Comparison of ENCODE assay signal across 17 cellular contexts in the genomic region with DNA sequence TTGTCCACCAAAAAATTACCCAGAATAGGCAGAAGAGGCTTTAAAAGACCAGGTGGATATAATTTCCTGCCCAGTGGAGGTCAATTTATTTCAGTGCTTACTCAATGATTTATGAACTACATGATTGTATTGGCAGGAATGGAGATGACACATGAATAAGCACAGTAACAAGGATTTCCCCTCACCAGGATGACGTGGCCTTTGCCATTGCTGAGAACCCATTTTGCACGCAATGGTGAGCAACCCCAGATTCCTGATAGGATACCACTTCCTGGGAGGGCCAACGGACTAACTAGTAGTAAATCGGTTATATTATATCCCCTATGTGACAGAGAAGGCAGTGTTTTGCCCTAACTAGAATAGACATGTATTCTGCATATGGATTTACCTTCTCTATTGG. TPM values are rescaled to one million over a fixed set of nuclear protein-coding genes. Genes with fewer than 3 reads are reported as not detected.
DNase-seq lines count a peak whose midpoint lies in the region; ATAC-seq, FAIRE-seq and TF ChIP-seq lines count a peak whose summit lies in the region.
"Had no signal": no experiment of that assay in that cellular context is flagged by ENCODE, and none has a peak within 500 bp of the region (broad histone marks: within the 10 kb centered on the region; RNA-seq: fewer than 3 reads in every experiment).

No MANE protein-coding gene starts in this region.

- peaks cover 9% of the 10 kb centered on the region for H3K4me1 Mint-ChIP-seq in chondrocyte (ENCODE audit: low read depth)
- H3K4me1 Mint-ChIP-seq: natural killer cell had no signal

- no peak overlapping the region for H3K27ac Mint-ChIP-seq in chondrocyte (ENCODE audit: unreplicated experiment)
- H3K27ac Mint-ChIP-seq: natural killer cell had no signal

- no peak overlapping the region for H2AFZ ChIP-seq in HepG2 (ENCODE audit: low read length)

- no peak for FAIRE-seq in HepG2 (lab: Jason Lieb, UNC)
- FAIRE-seq: GM18507 had no signal

- no peak for TF ChIP-seq CTCF in HepG2 (CRISPR knock-in tag; IDR thresholded peaks at IDR 0.05)
- TF ChIP-seq CTCF in right lobe of liver (IDR thresholded peaks at IDR 0.05), result no peak
- TF ChIP-seq CTCF in fibroblast of the aortic adventitia (IDR thresholded peaks at IDR 0.05; ENCODE audit: insufficient read depth, low read length), result no peak
- TF ChIP-seq CTCF in chondrocyte (IDR thresholded peaks at IDR 0.05), result no peak

- TF ChIP-seq RAD21 in HepG2 (CRISPR knock-in tag; IDR thresholded peaks at IDR 0.05), result no peak

- H3K36me3 Mint-ChIP-seq in chondrocyte (ENCODE audit: low read depth), result no peaks in the 10 kb centered on the region
- H3K36me3 Mint-ChIP-seq: natural killer cell had no signal

- H3K9ac ChIP-seq in HepG2 (ENCODE audit: insufficient read depth, low read depth, low read length), result no peak overlapping the region

- no peaks in the 10 kb centered on the region for H3K79me2 ChIP-seq in HepG2 (ENCODE audit: insufficient read depth, low read length)

- CTCF ChIA-PET in HepG2 (lab: Yijun Ruan, JAX; ENCODE audit: low intra/inter-chr PET ratio, low total read pairs), result no interaction called here

- POLR2A ChIA-PET in HepG2 (lab: Yijun Ruan, JAX), result no interaction called here

- H3K4me1 ChIP-seq in HepG2 (ENCODE audit: insufficient read depth, low read length) (no peaks in the 10 kb centered on the region), right lobe of liver (no peaks in the 10 kb centered on the region), HAP-1 (no peaks in the 10 kb centered on the region)
- H3K4me1 ChIP-seq: ascending aorta, thyroid gland had no signal

- H3K4me3 Mint-ChIP-seq in chondrocyte (ENCODE audit: unreplicated experiment), result no peak overlapping the region
- H3K4me3 Mint-ChIP-seq: natural killer cell had no signal

- TF ChIP-seq POLR2A in HepG2 (IDR thresholded peaks at IDR 0.05; ENCODE audit: insufficient read depth in 1 of 2, low read depth in 2 of 2, low read length in 2 of 2) (no peak), right lobe of liver (IDR thresholded peaks at IDR 0.05) (no peak)

- no peak for DNase-seq in HepG2 (ENCODE audit: low spot score)
- DNase-seq in right lobe of liver, result no peak
- DNase-seq in SW480 (ENCODE audit: low spot score), result peak; percentile 41
- peak; percentile 77 for DNase-seq in fibroblast of the aortic adventitia (ENCODE audit: low read depth)
- no peak for DNase-seq in activated CD4-positive, alpha-beta T cell treated with anti-CD3 and anti-CD28 coated beads, Interleukin-2, amount 50 U/mL, for 48 hours
- DNase-seq in chondrocyte (ENCODE audit: low spot score), result no peak
- no peak for DNase-seq in HAP-1 (ENCODE audit: low spot score in 2 of 2)
- DNase-seq: erythroblast, natural killer cell, NCI-H1092, NCI-H446 treated with DMSO at 0.1 percent for 48 hours, thyroid gland had no signal

- intact Hi-C loops in HepG2 (cut with micrococcal nuclease; ENCODE audit: unreplicated experiment) (no loop called here), right lobe of liver (cut with DNase I) (no loop called here)

- ATAC-seq in HepG2 (no peak), right lobe of liver (no peak), HG02884 (IDR thresholded peaks at IDR 0.05; ENCODE audit: unreplicated experiment) (no peak)
- ATAC-seq: natural killer cell had no signal

- no peaks in the 10 kb centered on the region for H3K27me3 ChIP-seq in HepG2 (ENCODE audit: control insufficient read depth in 1 of 2, insufficient read depth in 2 of 2, low read length in 2 of 2)
- H3K27me3 ChIP-seq in right lobe of liver, result peaks cover 0 to 6% of the 10 kb centered on the region in 2 donors
- no peaks in the 10 kb centered on the region for H3K27me3 ChIP-seq in HAP-1 (ENCODE audit: low read depth)
- H3K27me3 ChIP-seq: ascending aorta, thyroid gland had no signal

- H3K27me3 Mint-ChIP-seq in chondrocyte (ENCODE audit: low read depth), result peaks cover 16% of the 10 kb centered on the region

- no peak overlapping the region for H3K4me2 ChIP-seq in HepG2 (ENCODE audit: low read depth, low read length)

- no peaks in the 10 kb centered on the region for H3K9me3 Mint-ChIP-seq in chondrocyte (ENCODE audit: low read depth)
- H3K9me3 Mint-ChIP-seq: natural killer cell had no signal

- no peak overlapping the region for H3K27ac ChIP-seq in HepG2 (ENCODE audit: extremely low read length, insufficient read depth, low read length)
- H3K27ac ChIP-seq in right lobe of liver, result no peak overlapping the region
- H3K27ac ChIP-seq: ascending aorta, thyroid gland, VCaP had no signal

- H3K9me3 ChIP-seq in HepG2 (ENCODE audit: low read length) (no peaks in the 10 kb centered on the region), right lobe of liver (no peaks in the 10 kb centered on the region), HAP-1 (no peaks in the 10 kb centered on the region)
- H3K9me3 ChIP-seq: ascending aorta, thyroid gland had no signal

- in situ Hi-C loops in HepG2 (cut with HindIII; ENCODE audit: extremely low pct_ligation_motif_present, low pct_unique_long_range_greater_than_20kb) (no loop called here), HAP-1 (cut with MboI; ENCODE audit: low sequenced_read_pairs) (no loop called here)

- no peak for TF ChIP-seq EP300 in HepG2 (IDR thresholded peaks at IDR 0.05; ENCODE audit: low read depth in 2 of 2, low read length in 2 of 2)
- TF ChIP-seq EP300 in HepG2 (CRISPR knock-in tag; IDR thresholded peaks at IDR 0.05; ENCODE audit: borderline replicate concordance), result no peak

- H4K20me1 ChIP-seq in HepG2 (ENCODE audit: insufficient read depth, low read length), result no peaks in the 10 kb centered on the region

- H3K4me3 ChIP-seq in HepG2 (replicated peaks in 1 of 3; ENCODE audit: insufficient read depth in 1 of 3, low read depth in 2 of 3, low read length in 3 of 3) (no peak overlapping the region), right lobe of liver (no peak overlapping the region), fibroblast of the aortic adventitia (ENCODE audit: low read depth, low read length) (no peak overlapping the region), HAP-1 (no peak overlapping the region)
- H3K4me3 ChIP-seq: ascending aorta, thyroid gland had no signal

- H3K36me3 ChIP-seq in HepG2 (replicated peaks in 1 of 2; ENCODE audit: control insufficient read depth in 1 of 2, insufficient read depth in 2 of 2, low read length in 2 of 2) (no peaks in the 10 kb centered on the region), right lobe of liver (no peaks in the 10 kb centered on the region), HAP-1 (replicated peaks) (no peaks in the 10 kb centered on the region)
- H3K36me3 ChIP-seq: ascending aorta, thyroid gland had no signal

- BruUV-seq in HepG2 (replicated peaks; lab: Mats Ljungman, UMichigan), result no TSS peak

- 0% methylated on average over 4 of the region's 4 CpGs for WGBS in HepG2 (ENCODE audit: low lambda C conversion rate)
- 65% methylated on average over 4 of the region's 4 CpGs for WGBS in right lobe of liver (ENCODE audit: insufficient coverage, low coverage, low lambda C conversion rate, missing lambda C conversion rate)

TF ChIP-seq in HepG2, 621 proteins besides CTCF, POLR2A, EP300 and RAD21:
- TF ChIP-seq CREB1 (IDR thresholded peaks at IDR 0.05) (peak; percentile 23; the same call in 1 of the 2 replicates), CREB1 (CRISPR knock-in tag; IDR thresholded peaks at IDR 0.05) (no peak), KLF15 (CRISPR knock-in tag; IDR thresholded peaks at IDR 0.05; ENCODE audit: borderline replicate concordance) (no peak)
TF ChIP-seq in HepG2: peak in this region for 1.

RNA-seq across cellular contexts. Expression of a gene that starts 11.6 kb away (rescaled TPM):
- not detected in 2 replicates for total RNA-seq in HepG2 (2016; rRNA removed; fragmentation: Illumina TruSeq; extraction: Trizol)
- total RNA-seq in HepG2 (2016; cell fraction: cytosol; rRNA removed; fragmentation: Illumina TruSeq; extraction: Trizol; ENCODE audit: low read depth), result not detected in 2 replicates
- total RNA-seq in HepG2 (2016; cell fraction: insoluble cytoplasmic fraction; rRNA removed; fragmentation: Illumina TruSeq; extraction: Trizol), result not detected in 2 replicates
- total RNA-seq in HepG2 (2016; cell fraction: membrane; rRNA removed; fragmentation: Illumina TruSeq; extraction: Trizol), result not detected in 2 replicates
- not detected in 2 replicates for total RNA-seq in HepG2 (2016; cell fraction: nucleus; rRNA removed; fragmentation: Illumina TruSeq; extraction: Trizol)
- polyA plus RNA-seq in HepG2 (2011; rRNA removed), result not detected in 2 replicates
- not detected in 2 replicates for polyA plus RNA-seq in HepG2 (2011; cell fraction: cytosol; rRNA removed)
- not detected in 2 replicates for polyA plus RNA-seq in HepG2 (2011; cell fraction: nucleus; rRNA removed)
- polyA plus RNA-seq in HepG2 (2012), result not detected in 2 replicates
- not detected in 2 replicates for polyA plus RNA-seq in HepG2 (2016; cell fraction: cytosol; fragmentation: Illumina TruSeq; extraction: Trizol; ENCODE audit: low read depth)
- not detected in 2 replicates for polyA plus RNA-seq in HepG2 (2016; cell fraction: insoluble cytoplasmic fraction; fragmentation: Illumina TruSeq; extraction: Trizol; ENCODE audit: low read depth)
- not detected in 2 replicates for polyA plus RNA-seq in HepG2 (2016; cell fraction: membrane; fragmentation: Illumina TruSeq; extraction: Trizol; ENCODE audit: low read depth)
- polyA plus RNA-seq in HepG2 (2016; cell fraction: nucleus; fragmentation: Illumina TruSeq; extraction: Trizol; ENCODE audit: insufficient read depth, low read depth), result not detected in 2 replicates
- not detected in 2 replicates for polyA minus RNA-seq in HepG2 (2011; rRNA and poly(A)+ RNA removed; ENCODE audit: low replicate concordance)
- not detected in 2 replicates for polyA minus RNA-seq in HepG2 (2011; cell fraction: cytosol; rRNA and poly(A)+ RNA removed)
- polyA minus RNA-seq in HepG2 (2011; cell fraction: nucleus; rRNA and poly(A)+ RNA removed), result not detected in 2 replicates
- total RNA-seq in right lobe of liver, result not detected
- 0.81 TPM in 1 of 2 replicates, not detected in the other for total RNA-seq in fibroblast of the aortic adventitia (ENCODE audit: low replicate concordance)
- total RNA-seq in chondrocyte, result 0.20 to 0.41 TPM (median 0.22 TPM) in 3 replicates
- total RNA-seq: ascending aorta, natural killer cell had no signal
- polyA plus RNA-seq: AG04450 had no signal

Comparison
In these comparisons a context has a peak if more than half of its experiments do, and no peak if none do; other contexts are left out.
1. DNase-seq: peak in SW480 (single experiment) and fibroblast of the aortic adventitia (single experiment); none in HepG2 (single experiment), right lobe of liver (0 of 3), activated CD4-positive, alpha-beta T cell treated with anti-CD3 and anti-CD28 coated beads, Interleukin-2, amount 50 U/mL, for 48 hours (0 of 2), chondrocyte (single experiment) and HAP-1 (0 of 2).